ENCODE assay signal across 8 cellular contexts in the genomic region with DNA sequence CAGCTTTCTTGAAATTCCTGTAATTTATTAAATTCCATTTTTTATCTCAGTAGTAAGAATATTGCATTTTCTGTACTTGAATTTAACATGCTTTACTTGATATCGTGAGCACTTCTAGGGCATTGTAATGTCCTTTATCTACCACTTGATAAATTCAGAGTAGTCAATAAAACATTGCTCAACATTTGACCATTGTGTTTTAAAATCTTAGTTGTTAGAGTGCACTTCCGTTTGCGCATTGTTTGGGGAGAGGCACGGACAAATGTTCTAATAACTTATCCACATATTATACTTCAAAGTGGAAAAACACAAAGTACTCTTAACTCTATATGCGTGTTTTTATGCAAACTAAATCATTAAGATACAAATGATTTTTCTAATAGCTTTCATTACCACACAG. TPM values are rescaled to one million over a fixed set of nuclear protein-coding genes. Genes with fewer than 3 reads are reported as not detected.
A peak's percentile ranks its signal among the peaks of the same experiment; 100 is the strongest.
DNase-seq lines count a peak whose midpoint lies in the region; ATAC-seq and TF ChIP-seq lines count a peak whose summit lies in the region.

No MANE protein-coding gene starts in this region.

- TF ChIP-seq CTCF in cardiac muscle cell (IDR thresholded peaks at IDR 0.05; ENCODE audit: low read depth, low read length) (no peak), endodermal cell (conservative IDR thresholded peaks at IDR 0.05) (no peak)

- peak in 1 of 2 donors; percentile 81 for DNase-seq in cardiac muscle cell (ENCODE audit: low read depth in 1 of 2, low spot score in 1 of 2)
- no peak for DNase-seq in Right ventricle myocardium inferior (ENCODE audit: missing footprints)
- DNase-seq in RPMI7951 (ENCODE audit: low read depth): peak; percentile 26
- DNase-seq in endodermal cell: no peak

- 44 to 86% methylated on average over 1 to 5 of the region's 5 CpGs for WGBS in endodermal cell (ENCODE audit: insufficient coverage in 1 of 2, insufficient read length in 1 of 2), 2 experiments

- peak overlapping the region; percentile 100 for H3K27ac Mint-ChIP-seq in endodermal cell

- H3K36me3 Mint-ChIP-seq in endodermal cell (ENCODE audit: low read depth): peaks cover 29% of the 10 kb centered on the region

- H3K4me3 Mint-ChIP-seq in endodermal cell: peak overlapping the region; percentile 90

- H3K4me1 Mint-ChIP-seq in endodermal cell: peaks cover 21% of the 10 kb centered on the region

- H3K9me3 ChIP-seq in cardiac muscle cell (ENCODE audit: low read depth) (no peaks in the 10 kb centered on the region), endodermal cell (ENCODE audit: control insufficient read depth, low read length) (peaks cover 23% of the 10 kb centered on the region), muscle layer of duodenum (ENCODE audit: control insufficient read depth in 1 of 2, low read length in 2 of 2) (no peaks in the 10 kb centered on the region)

- H3K9ac ChIP-seq in endodermal cell (ENCODE audit: extremely low read depth, low read length, poor library complexity, severe bottlenecking): peak overlapping the region; percentile 70

- intact Hi-C loops in Right ventricle myocardium inferior (cut with DNase I): loop anchor here (2.0 to 10.0 kb wide), 5 partner anchors 191 to 745 kb away; a partner anchor contains a TSS

- ATAC-seq in Right ventricle myocardium inferior (no peak), HG02642 (IDR thresholded peaks at IDR 0.05; ENCODE audit: poor library complexity, unreplicated experiment) (no peak), HG02938 (IDR thresholded peaks at IDR 0.05; ENCODE audit: unreplicated experiment) (no peak), GM18858 (IDR thresholded peaks at IDR 0.05; ENCODE audit: unreplicated experiment) (no peak)

- H3K9me3 Mint-ChIP-seq in endodermal cell: peaks cover 24% of the 10 kb centered on the region

- no peaks in the 10 kb centered on the region for H3K27me3 ChIP-seq in cardiac muscle cell
- no peaks in the 10 kb centered on the region for H3K27me3 ChIP-seq in endodermal cell (ENCODE audit: control insufficient read depth, insufficient read depth, low read length, poor library complexity, severe bottlenecking)
- no peaks in the 10 kb centered on the region for H3K27me3 ChIP-seq in muscle layer of duodenum (ENCODE audit: low read depth, low read length)

- peak overlapping the region; percentile 64 for H3K4me3 ChIP-seq in cardiac muscle cell
- H3K4me3 ChIP-seq in endodermal cell (ENCODE audit: low read length): peak overlapping the region; percentile 97
- peak overlapping the region; percentile 81 to 91 for H3K4me3 ChIP-seq in muscle layer of duodenum (ENCODE audit: low read depth in 1 of 2, low read length in 2 of 2)

- peaks cover 10% of the 10 kb centered on the region for H3K4me1 ChIP-seq in cardiac muscle cell (ENCODE audit: low read depth)
- no peaks in the 10 kb centered on the region for H3K4me1 ChIP-seq in endodermal cell (ENCODE audit: control insufficient read depth, insufficient read depth, low read length)
- H3K4me1 ChIP-seq in muscle layer of duodenum (ENCODE audit: control insufficient read depth in 1 of 2, insufficient read depth in 2 of 2, low read length in 2 of 2): peaks cover 0 to 18% of the 10 kb centered on the region in 2 donors

- no peaks in the 10 kb centered on the region for H3K27me3 Mint-ChIP-seq in endodermal cell (ENCODE audit: insufficient read depth)

- H3K27ac ChIP-seq in cardiac muscle cell (peak overlapping the region; percentile 79), endodermal cell (ENCODE audit: low read depth, low read length) (no peak overlapping the region), muscle layer of duodenum (ENCODE audit: low read length) (peak overlapping the region; percentile 99)

- H3K36me3 ChIP-seq in cardiac muscle cell: no peaks in the 10 kb centered on the region
- H3K36me3 ChIP-seq in endodermal cell (ENCODE audit: control insufficient read depth, insufficient read depth, low read length): peaks cover 16% of the 10 kb centered on the region
- peaks cover 0 to 4% of the 10 kb centered on the region in 2 donors for H3K36me3 ChIP-seq in muscle layer of duodenum (ENCODE audit: control insufficient read depth in 1 of 2, insufficient read depth in 2 of 2, low read length in 2 of 2)

RNA-seq across cellular contexts. Expression of a gene that starts 0.4 kb away (rescaled TPM):
- total RNA-seq in cardiac muscle cell (4.9 and 10.4 TPM in 2 replicates), Right ventricle myocardium inferior (19.8 TPM), endodermal cell (1 to 10 TPM; 7.5 to 8.5 TPM)
- 23.6 and 27.7 TPM in 2 replicates for polyA plus RNA-seq in cardiac muscle cell
- 6.4 and 7.7 TPM in 2 replicates for total RNA-seq in RPMI7951 (2014; rRNA removed; shearing (Covaris generic))
- 8.4 TPM for polyA plus RNA-seq in endodermal cell (2013, experiment 1 of 2)
- 8.6 TPM for polyA plus RNA-seq in endodermal cell (2013, experiment 2 of 2)

RNA-seq across cellular contexts. Expression of a gene that starts 0.7 kb away (rescaled TPM):
- 6.7 and 10.6 TPM in 2 replicates for total RNA-seq in cardiac muscle cell
- 23.5 and 36.5 TPM in 2 replicates for polyA plus RNA-seq in cardiac muscle cell
- total RNA-seq in Right ventricle myocardium inferior: 22.1 TPM
- total RNA-seq in RPMI7951 (2014; rRNA removed; shearing (Covaris generic)): 58.5 and 60.3 TPM in 2 replicates
- 10 to 100 TPM; 39.6 to 40.4 TPM for total RNA-seq in endodermal cell
- 29.1 TPM for polyA plus RNA-seq in endodermal cell (2013, experiment 1 of 2)
- 35.9 TPM for polyA plus RNA-seq in endodermal cell (2013, experiment 2 of 2)
